18 cellular contexts compared by ENCODE assay signal in genomic region chr11:134503104-134503503, GRCh38.
"Had no signal": no experiment of that assay in that cellular context is flagged by ENCODE, and none has a peak within 500 bp of the region (broad histone marks: within the 10 kb centered on the region; RNA-seq: fewer than 3 reads in every experiment).

No MANE protein-coding gene starts in this region.

- H3K27ac Mint-ChIP-seq: activated B cell treated with CpG ODN at 0.5 μM for 24 hours; activated naive CD4-positive, alpha-beta T cell treated with anti-CD3 and anti-CD28 coated beads for 36 hours; activated T-helper 1 cell treated with anti-CD3 and anti-CD28 coated beads, Interleukin-12 subunit alpha, Interleukin-12 subunit beta, Interleukin-2, Interleukin-4 antibody, amounts not matched to agents 30 ng/mL and 10 ng/mL and 1 ng/mL, durations not matched to agents 14 hours and 24 hours and 36 hours; T-helper 17 cell had no signal

- H3K4me1 ChIP-seq: adrenal gland, lower lobe of right lung had no signal

- H3K4me3 ChIP-seq: adrenal gland, cardiac muscle cell, esophagus muscularis mucosa, hepatocyte, lower lobe of right lung, ovary, right lobe of liver, thoracic aorta had no signal

- FAIRE-seq: colon had no signal

- H3K27me3 ChIP-seq: adrenal gland, cardiac muscle cell, hepatocyte, ovary, right lobe of liver had no signal

- H3K9me3 Mint-ChIP-seq: activated B cell treated with CpG ODN at 0.5 μM for 24 hours; activated naive CD4-positive, alpha-beta T cell treated with anti-CD3 and anti-CD28 coated beads for 36 hours; activated T-helper 1 cell treated with anti-CD3 and anti-CD28 coated beads, Interleukin-12 subunit alpha, Interleukin-12 subunit beta, Interleukin-2, Interleukin-4 antibody, amounts not matched to agents 30 ng/mL and 10 ng/mL and 1 ng/mL, durations not matched to agents 14 hours and 24 hours and 36 hours; neural crest cell had no signal

- DNase-seq: activated B cell treated with CpG ODN at 0.5 μM for 24 hours; activated CD4-positive, alpha-beta T cell treated with anti-CD3 and anti-CD28 coated beads for 48 hours; activated CD8-positive, alpha-beta memory T cell treated with anti-CD3 and anti-CD28 coated beads, Interleukin-2, amount 50 U/mL, for 48 hours; activated naive CD4-positive, alpha-beta T cell treated with anti-CD3 and anti-CD28 coated beads for 36 hours; lower lobe of right lung; ovary; stimulated activated CD4-positive, alpha-beta T cell treated with anti-CD3 and anti-CD28 coated beads, Interleukin-12 subunit alpha, Interleukin-12 subunit beta, amount 100 ng/mL, for 4 hours; stimulated activated CD4-positive, alpha-beta T cell treated with anti-CD3 and anti-CD28 coated beads, Interleukin-2, amount 100 ng/mL, for 24 hours; T-helper 17 cell had no signal

- H3K27ac ChIP-seq: adrenal gland, cardiac muscle cell, esophagus muscularis mucosa, hepatocyte, lower lobe of right lung, ovary, right lobe of liver, thoracic aorta had no signal

- ATAC-seq: lower lobe of right lung, right lobe of liver, T-helper 17 cell had no signal

- H3K4me1 Mint-ChIP-seq: activated B cell treated with CpG ODN at 0.5 μM for 24 hours, T-helper 17 cell had no signal

- H3K4me3 Mint-ChIP-seq: activated B cell treated with CpG ODN at 0.5 μM for 24 hours; activated naive CD4-positive, alpha-beta T cell treated with anti-CD3 and anti-CD28 coated beads for 36 hours; activated T-helper 1 cell treated with anti-CD3 and anti-CD28 coated beads, Interleukin-12 subunit alpha, Interleukin-12 subunit beta, Interleukin-2, Interleukin-4 antibody, amounts not matched to agents 30 ng/mL and 10 ng/mL and 1 ng/mL, durations not matched to agents 14 hours and 24 hours and 36 hours; neural crest cell; T-helper 17 cell had no signal

- H3K36me3 ChIP-seq: adrenal gland, cardiac muscle cell, esophagus muscularis mucosa, lower lobe of right lung, ovary, right lobe of liver, thoracic aorta had no signal

- H3K9me3 ChIP-seq: adrenal gland, esophagus muscularis mucosa, lower lobe of right lung, right lobe of liver, thoracic aorta had no signal
